Comparison of ENCODE assay signal across 1 cellular context in genomic region chr7:94368371-94368791, GRCh38.
TF ChIP-seq lines count a peak whose summit lies in the region.

No MANE protein-coding gene starts in this region.

TF ChIP-seq in H1, 55 proteins besides CTCF, POLR2A, EP300 and RAD21 (continued from another document):
- no peak for TF ChIP-seq CEBPB (IDR thresholded peaks at IDR 0.05; ENCODE audit: low read depth, low read length)
TF ChIP-seq in H1: peak in this region for 0.
